In genomic region chr16:30444231-30445148, GRCh38 we compare ENCODE assay signal across 1 cellular context.
TF ChIP-seq lines count a peak whose summit lies in the region.

No MANE protein-coding gene starts in this region.

TF ChIP-seq in K562, 482 proteins besides CTCF, POLR2A, EP300 and RAD21 (continued from another document and continues in another):
- 0 out of 2 replicates have a peak, but pooled peaks have one; percentile 42 for TF ChIP-seq ZBTB43 (CRISPR knock-in tag; IDR thresholded peaks at IDR 0.05)
- TF ChIP-seq FOXP4 (CRISPR knock-in tag; IDR thresholded peaks at IDR 0.05; ENCODE audit: borderline replicate concordance) = no peak
- no peak for TF ChIP-seq THRA (IDR thresholded peaks at IDR 0.05)
- no peak for TF ChIP-seq HOXB6 (CRISPR knock-in tag; IDR thresholded peaks at IDR 0.05; ENCODE audit: borderline replicate concordance)
- TF ChIP-seq PTRF (tag; IDR thresholded peaks at IDR 0.05) = no peak
- TF ChIP-seq CREM (IDR thresholded peaks at IDR 0.05; ENCODE audit: low read depth) = no peak
- TF ChIP-seq FIP1L1 (IDR thresholded peaks at IDR 0.05; ENCODE audit: low read depth, low read length, poor library complexity, severe bottlenecking) = no peak
- TF ChIP-seq, protein P1, sequence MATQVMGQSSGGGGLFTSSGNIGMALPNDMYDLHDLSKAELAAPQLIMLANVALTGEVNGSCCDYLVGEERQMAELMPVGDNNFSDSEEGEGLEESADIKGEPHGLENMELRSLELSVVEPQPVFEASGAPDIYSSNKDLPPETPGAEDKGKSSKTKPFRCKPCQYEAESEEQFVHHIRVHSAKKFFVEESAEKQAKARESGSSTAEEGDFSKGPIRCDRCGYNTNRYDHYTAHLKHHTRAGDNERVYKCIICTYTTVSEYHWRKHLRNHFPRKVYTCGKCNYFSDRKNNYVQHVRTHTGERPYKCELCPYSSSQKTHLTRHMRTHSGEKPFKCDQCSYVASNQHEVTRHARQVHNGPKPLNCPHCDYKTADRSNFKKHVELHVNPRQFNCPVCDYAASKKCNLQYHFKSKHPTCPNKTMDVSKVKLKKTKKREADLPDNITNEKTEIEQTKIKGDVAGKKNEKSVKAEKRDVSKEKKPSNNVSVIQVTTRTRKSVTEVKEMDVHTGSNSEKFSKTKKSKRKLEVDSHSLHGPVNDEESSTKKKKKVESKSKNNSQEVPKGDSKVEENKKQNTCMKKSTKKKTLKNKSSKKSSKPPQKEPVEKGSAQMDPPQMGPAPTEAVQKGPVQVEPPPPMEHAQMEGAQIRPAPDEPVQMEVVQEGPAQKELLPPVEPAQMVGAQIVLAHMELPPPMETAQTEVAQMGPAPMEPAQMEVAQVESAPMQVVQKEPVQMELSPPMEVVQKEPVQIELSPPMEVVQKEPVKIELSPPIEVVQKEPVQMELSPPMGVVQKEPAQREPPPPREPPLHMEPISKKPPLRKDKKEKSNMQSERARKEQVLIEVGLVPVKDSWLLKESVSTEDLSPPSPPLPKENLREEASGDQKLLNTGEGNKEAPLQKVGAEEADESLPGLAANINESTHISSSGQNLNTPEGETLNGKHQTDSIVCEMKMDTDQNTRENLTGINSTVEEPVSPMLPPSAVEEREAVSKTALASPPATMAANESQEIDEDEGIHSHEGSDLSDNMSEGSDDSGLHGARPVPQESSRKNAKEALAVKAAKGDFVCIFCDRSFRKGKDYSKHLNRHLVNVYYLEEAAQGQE (CRISPR knock-in tag; IDR thresholded peaks at IDR 0.05; ENCODE audit: low read depth) = no peak
- TF ChIP-seq MECOM (CRISPR knock-in tag; IDR thresholded peaks at IDR 0.05) = no peak
- no peak for TF ChIP-seq RBFOX2 (IDR thresholded peaks at IDR 0.05; ENCODE audit: low read depth, low read length)
- TF ChIP-seq, protein P2, sequence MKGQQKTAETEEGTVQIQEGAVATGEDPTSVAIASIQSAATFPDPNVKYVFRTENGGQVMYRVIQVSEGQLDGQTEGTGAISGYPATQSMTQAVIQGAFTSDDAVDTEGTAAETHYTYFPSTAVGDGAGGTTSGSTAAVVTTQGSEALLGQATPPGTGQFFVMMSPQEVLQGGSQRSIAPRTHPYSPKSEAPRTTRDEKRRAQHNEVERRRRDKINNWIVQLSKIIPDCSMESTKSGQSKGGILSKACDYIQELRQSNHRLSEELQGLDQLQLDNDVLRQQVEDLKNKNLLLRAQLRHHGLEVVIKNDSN (CRISPR knock-in tag; IDR thresholded peaks at IDR 0.05) = 0 out of 2 replicates have a peak, but pooled peaks have one; percentile 36
- no peak for TF ChIP-seq ZNF589 (CRISPR knock-in tag; IDR thresholded peaks at IDR 0.05; ENCODE audit: low read depth)
- TF ChIP-seq TCFL5 (CRISPR knock-in tag; conservative IDR thresholded peaks at IDR 0.05) = no peak
- TF ChIP-seq ZKSCAN8 (CRISPR knock-in tag; IDR thresholded peaks at IDR 0.05) = no peak
- TF ChIP-seq ZNF197 (CRISPR knock-in tag; IDR thresholded peaks at IDR 0.05; ENCODE audit: low read depth) = 0 out of 2 replicates have a peak, but pooled peaks have one; percentile 34
- no peak for TF ChIP-seq TGIF2 (CRISPR knock-in tag; IDR thresholded peaks at IDR 0.05)
- TF ChIP-seq ZNF583 (CRISPR knock-in tag; IDR thresholded peaks at IDR 0.05) = no peak
- TF ChIP-seq E2F3 (CRISPR knock-in tag; IDR thresholded peaks at IDR 0.05) = no peak
- no peak for TF ChIP-seq ZNF644 (tag; IDR thresholded peaks at IDR 0.05; ENCODE audit: low read depth)
- TF ChIP-seq TRIM24 (IDR thresholded peaks at IDR 0.05) = no peak
- TF ChIP-seq, protein P3, sequence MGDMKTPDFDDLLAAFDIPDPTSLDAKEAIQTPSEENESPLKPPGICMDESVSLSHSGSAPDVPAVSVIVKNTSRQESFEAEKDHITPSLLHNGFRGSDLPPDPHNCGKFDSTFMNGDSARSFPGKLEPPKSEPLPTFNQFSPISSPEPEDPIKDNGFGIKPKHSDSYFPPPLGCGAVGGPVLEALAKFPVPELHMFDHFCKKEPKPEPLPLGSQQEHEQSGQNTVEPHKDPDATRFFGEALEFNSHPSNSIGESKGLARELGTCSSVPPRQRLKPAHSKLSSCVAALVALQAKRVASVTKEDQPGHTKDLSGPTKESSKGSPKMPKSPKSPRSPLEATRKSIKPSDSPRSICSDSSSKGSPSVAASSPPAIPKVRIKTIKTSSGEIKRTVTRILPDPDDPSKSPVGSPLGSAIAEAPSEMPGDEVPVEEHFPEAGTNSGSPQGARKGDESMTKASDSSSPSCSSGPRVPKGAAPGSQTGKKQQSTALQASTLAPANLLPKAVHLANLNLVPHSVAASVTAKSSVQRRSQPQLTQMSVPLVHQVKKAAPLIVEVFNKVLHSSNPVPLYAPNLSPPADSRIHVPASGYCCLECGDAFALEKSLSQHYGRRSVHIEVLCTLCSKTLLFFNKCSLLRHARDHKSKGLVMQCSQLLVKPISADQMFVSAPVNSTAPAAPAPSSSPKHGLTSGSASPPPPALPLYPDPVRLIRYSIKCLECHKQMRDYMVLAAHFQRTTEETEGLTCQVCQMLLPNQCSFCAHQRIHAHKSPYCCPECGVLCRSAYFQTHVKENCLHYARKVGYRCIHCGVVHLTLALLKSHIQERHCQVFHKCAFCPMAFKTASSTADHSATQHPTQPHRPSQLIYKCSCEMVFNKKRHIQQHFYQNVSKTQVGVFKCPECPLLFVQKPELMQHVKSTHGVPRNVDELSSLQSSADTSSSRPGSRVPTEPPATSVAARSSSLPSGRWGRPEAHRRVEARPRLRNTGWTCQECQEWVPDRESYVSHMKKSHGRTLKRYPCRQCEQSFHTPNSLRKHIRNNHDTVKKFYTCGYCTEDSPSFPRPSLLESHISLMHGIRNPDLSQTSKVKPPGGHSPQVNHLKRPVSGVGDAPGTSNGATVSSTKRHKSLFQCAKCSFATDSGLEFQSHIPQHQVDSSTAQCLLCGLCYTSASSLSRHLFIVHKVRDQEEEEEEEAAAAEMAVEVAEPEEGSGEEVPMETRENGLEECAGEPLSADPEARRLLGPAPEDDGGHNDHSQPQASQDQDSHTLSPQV (IDR thresholded peaks at IDR 0.05) = no peak; the same call in 1 of the 2 replicates
- TF ChIP-seq ZNF586 (CRISPR knock-in tag; conservative IDR thresholded peaks at IDR 0.05) = no peak
- no peak for TF ChIP-seq NR2F6 (CRISPR knock-in tag; IDR thresholded peaks at IDR 0.05)
- no peak for TF ChIP-seq TFE3 (CRISPR knock-in tag; IDR thresholded peaks at IDR 0.05)
- no peak for TF ChIP-seq POLR2AphosphoS5 (IDR thresholded peaks at IDR 0.05; ENCODE audit: control insufficient read depth, insufficient read depth, low read depth, low read length)
- no peak for TF ChIP-seq ZNF76 (CRISPR knock-in tag; IDR thresholded peaks at IDR 0.05; ENCODE audit: borderline replicate concordance)
- TF ChIP-seq ZNF75A (CRISPR knock-in tag; IDR thresholded peaks at IDR 0.05) = no peak
- no peak for TF ChIP-seq FOXJ2 (tag; IDR thresholded peaks at IDR 0.05)
- TF ChIP-seq HES1 (IDR thresholded peaks at IDR 0.05; ENCODE audit: low read depth) = no peak
- TF ChIP-seq NFRKB (IDR thresholded peaks at IDR 0.05; ENCODE audit: low read depth) = peak; percentile 75
- no peak for TF ChIP-seq SUPT5H (IDR thresholded peaks at IDR 0.05)
- TF ChIP-seq TCF7 (IDR thresholded peaks at IDR 0.05; ENCODE audit: borderline replicate concordance) = no peak
- 0 out of 2 replicates have a peak, but pooled peaks have one; percentile 40 for TF ChIP-seq CEBPG (CRISPR knock-in tag; IDR thresholded peaks at IDR 0.05)
- no peak for TF ChIP-seq CEBPG (tag; conservative IDR thresholded peaks at IDR 0.05 in 1 of 2, IDR thresholded peaks at IDR 0.05 in 1 of 2)
- no peak for TF ChIP-seq SMAD3 (CRISPR knock-in tag; conservative IDR thresholded peaks at IDR 0.05)
- no peak for TF ChIP-seq TAL1 (IDR thresholded peaks at IDR 0.05)
- TF ChIP-seq RUNX1 (IDR thresholded peaks at IDR 0.05; ENCODE audit: low read depth) = 0 out of 2 replicates have a peak, but pooled peaks have one; percentile 5
- no peak for TF ChIP-seq NFATC3 (IDR thresholded peaks at IDR 0.05)
- TF ChIP-seq GTF2E2 (tag; IDR thresholded peaks at IDR 0.05) = no peak
- TF ChIP-seq CEBPB (tag; IDR thresholded peaks at IDR 0.05) = no peak
- no peak for TF ChIP-seq DDX20 (tag; IDR thresholded peaks at IDR 0.05; ENCODE audit: low read depth)
- peak; percentile 71 to 94 (median 76) for TF ChIP-seq YY1 (IDR thresholded peaks at IDR 0.05; ENCODE audit: borderline replicate concordance in 1 of 3, control insufficient read depth in 1 of 3, extremely low read depth in 1 of 3, insufficient read depth in 3 of 3, insufficient read length in 1 of 3, insufficient replicate concordance in 2 of 3, low read depth in 1 of 3, low read length in 2 of 3)
- TF ChIP-seq, protein P4, sequence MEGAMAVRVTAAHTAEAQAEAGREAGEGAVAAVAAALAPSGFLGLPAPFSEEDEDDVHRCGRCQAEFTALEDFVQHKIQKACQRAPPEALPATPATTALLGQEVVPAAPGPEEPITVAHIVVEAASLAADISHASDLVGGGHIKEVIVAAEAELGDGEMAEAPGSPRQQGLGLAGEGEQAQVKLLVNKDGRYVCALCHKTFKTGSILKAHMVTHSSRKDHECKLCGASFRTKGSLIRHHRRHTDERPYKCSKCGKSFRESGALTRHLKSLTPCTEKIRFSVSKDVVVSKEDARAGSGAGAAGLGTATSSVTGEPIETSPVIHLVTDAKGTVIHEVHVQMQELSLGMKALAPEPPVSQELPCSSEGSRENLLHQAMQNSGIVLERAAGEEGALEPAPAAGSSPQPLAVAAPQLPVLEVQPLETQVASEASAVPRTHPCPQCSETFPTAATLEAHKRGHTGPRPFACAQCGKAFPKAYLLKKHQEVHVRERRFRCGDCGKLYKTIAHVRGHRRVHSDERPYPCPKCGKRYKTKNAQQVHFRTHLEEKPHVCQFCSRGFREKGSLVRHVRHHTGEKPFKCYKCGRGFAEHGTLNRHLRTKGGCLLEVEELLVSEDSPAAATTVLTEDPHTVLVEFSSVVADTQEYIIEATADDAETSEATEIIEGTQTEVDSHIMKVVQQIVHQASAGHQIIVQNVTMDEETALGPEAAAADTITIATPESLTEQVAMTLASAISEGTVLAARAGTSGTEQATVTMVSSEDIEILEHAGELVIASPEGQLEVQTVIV (CRISPR knock-in tag; IDR thresholded peaks at IDR 0.05; ENCODE audit: borderline replicate concordance) = no peak
- TF ChIP-seq ZNF121 (CRISPR knock-in tag; conservative IDR thresholded peaks at IDR 0.05) = no peak
- TF ChIP-seq HDAC6 (IDR thresholded peaks at IDR 0.05; ENCODE audit: low read depth, low read length) = no peak
- no peak for TF ChIP-seq DEAF1 (CRISPR knock-in tag; IDR thresholded peaks at IDR 0.05)
- TF ChIP-seq HNRNPLL (IDR thresholded peaks at IDR 0.05; ENCODE audit: low read depth, low read length, poor library complexity, severe bottlenecking) = no peak
